Comparison of ENCODE assay signal across 26 cellular contexts in genomic region chr18:44773640-44774155, GRCh38.
DNase-seq lines count a peak whose midpoint lies in the region; ATAC-seq and TF ChIP-seq lines count a peak whose summit lies in the region.
"Had no signal": no experiment of that assay in that cellular context is flagged by ENCODE, and none has a peak within 500 bp of the region (broad histone marks: within the 10 kb centered on the region; RNA-seq: fewer than 3 reads in every experiment).

No MANE protein-coding gene starts in this region.

- no peak for DNase-seq in activated naive CD8-positive, alpha-beta T cell treated with anti-CD3 and anti-CD28 coated beads, Interleukin-2, amount 50 U/mL, for 24 hours
- DNase-seq in activated naive CD8-positive, alpha-beta T cell treated with anti-CD3 and anti-CD28 coated beads for 36 hours: no peak
- DNase-seq in activated T-helper 1 cell treated with anti-CD3 and anti-CD28 coated beads, Interleukin-12 subunit alpha, Interleukin-12 subunit beta, Interleukin-2, Interleukin-4 antibody, amounts not matched to agents 30 ng/mL and 10 ng/mL and 1 ng/mL, durations not matched to agents 14 hours and 24 hours and 36 hours (ENCODE audit: low spot score): no peak
- DNase-seq in stimulated activated naive B cell treated with anti-CD40 and anti-IgM and Interleukin-4, amounts not matched to agents 10 μg/mL and 1 μg/mL and 100 μg/mL, for 72 hours: no peak
- DNase-seq: BE2C; Calu3; DMS79 treated with DMSO at 0.1 percent for 48 hours; Kasumi-1; NCI-H1092 treated with DMSO at 0.1 percent for 48 hours; NCI-H1436; NCI-H187; NCI-H2081 treated with DMSO at 0.1 percent for 48 hours; NCI-H2171; NCI-H345; NCI-H510A treated with DMSO at 0.1 percent for 48 hours; NCI-H774; NK-92 treated with Interleukin-12 subunit alpha and Interleukin-12 subunit beta, amount 100 ng/mL, for 24 hours; Right ventricle myocardium superior; RPMI8226 had no signal

- ATAC-seq in activated naive CD8-positive, alpha-beta T cell treated with anti-CD3 and anti-CD28 coated beads, Interleukin-2, amount 50 U/mL, for 24 hours: peak; percentile 22
- peak; percentile 63 to 69 for ATAC-seq in stimulated activated naive B cell treated with anti-CD40 and anti-IgM and Interleukin-4, amounts not matched to agents 10 μg/mL and 1 μg/mL and 100 μg/mL, for 72 hours (replicated peaks)
- no peak for ATAC-seq in GM19351 (IDR thresholded peaks at IDR 0.05; ENCODE audit: unreplicated experiment)
- ATAC-seq in GM21576 (IDR thresholded peaks at IDR 0.05; ENCODE audit: unreplicated experiment): no peak
- no peak for ATAC-seq in GM18520 (IDR thresholded peaks at IDR 0.05; ENCODE audit: unreplicated experiment)
- ATAC-seq: HepG2, K562 had no signal

- H3K9me3 Mint-ChIP-seq in activated naive CD8-positive, alpha-beta T cell treated with anti-CD3 and anti-CD28 coated beads, Interleukin-2, amount 50 U/mL, for 24 hours: no peaks in the 10 kb centered on the region
- no peaks in the 10 kb centered on the region for H3K9me3 Mint-ChIP-seq in activated naive CD8-positive, alpha-beta T cell treated with anti-CD3 and anti-CD28 coated beads for 36 hours
- H3K9me3 Mint-ChIP-seq in activated T-helper 1 cell treated with anti-CD3 and anti-CD28 coated beads, Interleukin-12 subunit alpha, Interleukin-12 subunit beta, Interleukin-2, Interleukin-4 antibody, amounts not matched to agents 30 ng/mL and 10 ng/mL and 1 ng/mL, durations not matched to agents 14 hours and 24 hours and 36 hours: no peaks in the 10 kb centered on the region
- H3K9me3 Mint-ChIP-seq in nephron: no peaks in the 10 kb centered on the region
- peaks cover 1 to 2% of the 10 kb centered on the region in 2 donors for H3K9me3 Mint-ChIP-seq in stimulated activated naive B cell treated with anti-CD40 and anti-IgM and Interleukin-4, amounts not matched to agents 10 μg/mL and 1 μg/mL and 100 μg/mL, for 72 hours
- H3K9me3 Mint-ChIP-seq: CD14-positive monocyte had no signal

- peaks cover 18% of the 10 kb centered on the region for H3K27me3 Mint-ChIP-seq in activated naive CD8-positive, alpha-beta T cell treated with anti-CD3 and anti-CD28 coated beads, Interleukin-2, amount 50 U/mL, for 24 hours
- H3K27me3 Mint-ChIP-seq in activated naive CD8-positive, alpha-beta T cell treated with anti-CD3 and anti-CD28 coated beads for 36 hours: peaks cover 17% of the 10 kb centered on the region
- peaks cover 11% of the 10 kb centered on the region for H3K27me3 Mint-ChIP-seq in activated T-helper 1 cell treated with anti-CD3 and anti-CD28 coated beads, Interleukin-12 subunit alpha, Interleukin-12 subunit beta, Interleukin-2, Interleukin-4 antibody, amounts not matched to agents 30 ng/mL and 10 ng/mL and 1 ng/mL, durations not matched to agents 14 hours and 24 hours and 36 hours (ENCODE audit: insufficient read depth)
- no peaks in the 10 kb centered on the region for H3K27me3 Mint-ChIP-seq in nephron (ENCODE audit: low read depth)
- H3K27me3 Mint-ChIP-seq in stimulated activated naive B cell treated with anti-CD40 and anti-IgM and Interleukin-4, amounts not matched to agents 10 μg/mL and 1 μg/mL and 100 μg/mL, for 72 hours: no peaks in the 10 kb centered on the region

- peaks cover 30% of the 10 kb centered on the region for H3K4me1 Mint-ChIP-seq in activated naive CD8-positive, alpha-beta T cell treated with anti-CD3 and anti-CD28 coated beads, Interleukin-2, amount 50 U/mL, for 24 hours
- H3K4me1 Mint-ChIP-seq in activated naive CD8-positive, alpha-beta T cell treated with anti-CD3 and anti-CD28 coated beads for 36 hours: peaks cover 4% of the 10 kb centered on the region
- peaks cover 47% of the 10 kb centered on the region for H3K4me1 Mint-ChIP-seq in activated T-helper 1 cell treated with anti-CD3 and anti-CD28 coated beads, Interleukin-12 subunit alpha, Interleukin-12 subunit beta, Interleukin-2, Interleukin-4 antibody, amounts not matched to agents 30 ng/mL and 10 ng/mL and 1 ng/mL, durations not matched to agents 14 hours and 24 hours and 36 hours (ENCODE audit: low read depth)
- peaks cover 74% of the 10 kb centered on the region for H3K4me1 Mint-ChIP-seq in nephron
- peaks cover 70 to 90% of the 10 kb centered on the region in 2 donors for H3K4me1 Mint-ChIP-seq in stimulated activated naive B cell treated with anti-CD40 and anti-IgM and Interleukin-4, amounts not matched to agents 10 μg/mL and 1 μg/mL and 100 μg/mL, for 72 hours

- H3K4me3 Mint-ChIP-seq in activated naive CD8-positive, alpha-beta T cell treated with anti-CD3 and anti-CD28 coated beads, Interleukin-2, amount 50 U/mL, for 24 hours: no peak overlapping the region
- no peak overlapping the region for H3K4me3 Mint-ChIP-seq in activated naive CD8-positive, alpha-beta T cell treated with anti-CD3 and anti-CD28 coated beads for 36 hours
- no peak overlapping the region for H3K4me3 Mint-ChIP-seq in activated T-helper 1 cell treated with anti-CD3 and anti-CD28 coated beads, Interleukin-12 subunit alpha, Interleukin-12 subunit beta, Interleukin-2, Interleukin-4 antibody, amounts not matched to agents 30 ng/mL and 10 ng/mL and 1 ng/mL, durations not matched to agents 14 hours and 24 hours and 36 hours
- H3K4me3 Mint-ChIP-seq in nephron: no peak overlapping the region
- H3K4me3 Mint-ChIP-seq in stimulated activated naive B cell treated with anti-CD40 and anti-IgM and Interleukin-4, amounts not matched to agents 10 μg/mL and 1 μg/mL and 100 μg/mL, for 72 hours: peak overlapping the region; percentile 11 to 36
- H3K4me3 Mint-ChIP-seq: CD14-positive monocyte had no signal

- H3K36me3 Mint-ChIP-seq in activated naive CD8-positive, alpha-beta T cell treated with anti-CD3 and anti-CD28 coated beads, Interleukin-2, amount 50 U/mL, for 24 hours (ENCODE audit: low read depth): peaks cover 1% of the 10 kb centered on the region
- no peaks in the 10 kb centered on the region for H3K36me3 Mint-ChIP-seq in activated naive CD8-positive, alpha-beta T cell treated with anti-CD3 and anti-CD28 coated beads for 36 hours
- peaks cover 30% of the 10 kb centered on the region for H3K36me3 Mint-ChIP-seq in activated T-helper 1 cell treated with anti-CD3 and anti-CD28 coated beads, Interleukin-12 subunit alpha, Interleukin-12 subunit beta, Interleukin-2, Interleukin-4 antibody, amounts not matched to agents 30 ng/mL and 10 ng/mL and 1 ng/mL, durations not matched to agents 14 hours and 24 hours and 36 hours (ENCODE audit: low read depth)
- peaks cover 2% of the 10 kb centered on the region for H3K36me3 Mint-ChIP-seq in nephron (ENCODE audit: low read depth)
- H3K36me3 Mint-ChIP-seq in stimulated activated naive B cell treated with anti-CD40 and anti-IgM and Interleukin-4, amounts not matched to agents 10 μg/mL and 1 μg/mL and 100 μg/mL, for 72 hours: peaks cover 59 to 79% of the 10 kb centered on the region in 2 donors

- no peak for TF ChIP-seq CTCF in nephron (IDR thresholded peaks at IDR 0.05; ENCODE audit: unreplicated experiment in 3 of 3)

- no peak overlapping the region for H3K27ac Mint-ChIP-seq in activated naive CD8-positive, alpha-beta T cell treated with anti-CD3 and anti-CD28 coated beads, Interleukin-2, amount 50 U/mL, for 24 hours
- no peak overlapping the region for H3K27ac Mint-ChIP-seq in activated naive CD8-positive, alpha-beta T cell treated with anti-CD3 and anti-CD28 coated beads for 36 hours
- H3K27ac Mint-ChIP-seq in activated T-helper 1 cell treated with anti-CD3 and anti-CD28 coated beads, Interleukin-12 subunit alpha, Interleukin-12 subunit beta, Interleukin-2, Interleukin-4 antibody, amounts not matched to agents 30 ng/mL and 10 ng/mL and 1 ng/mL, durations not matched to agents 14 hours and 24 hours and 36 hours: peak overlapping the region; percentile 26
- H3K27ac Mint-ChIP-seq in nephron: peak overlapping the region; percentile 16 to 52 (median 36)
- H3K27ac Mint-ChIP-seq in stimulated activated naive B cell treated with anti-CD40 and anti-IgM and Interleukin-4, amounts not matched to agents 10 μg/mL and 1 μg/mL and 100 μg/mL, for 72 hours: peak overlapping the region; percentile 73

- intact Hi-C loops in activated T-helper 1 cell treated with anti-CD3 and anti-CD28 coated beads, Interleukin-12 subunit alpha, Interleukin-12 subunit beta, Interleukin-2, Interleukin-4 antibody, amounts not matched to agents 30 ng/mL and 10 ng/mL and 1 ng/mL, durations not matched to agents 14 hours and 24 hours and 36 hours (cut with micrococcal nuclease): loop anchor here (2.0 kb wide), 1 partner anchor 25 kb away; no protein-coding TSS in a partner anchor

Comparison
In these comparisons a context has a peak if more than half of its experiments do, and no peak if none do; other contexts are left out.
1. ATAC-seq: peak in activated naive CD8-positive, alpha-beta T cell treated with anti-CD3 and anti-CD28 coated beads, Interleukin-2, amount 50 U/mL, for 24 hours (single experiment) and stimulated activated naive B cell treated with anti-CD40 and anti-IgM and Interleukin-4, amounts not matched to agents 10 μg/mL and 1 μg/mL and 100 μg/mL, for 72 hours (2 of 2); none in GM19351 (single experiment), GM21576 (single experiment) and GM18520 (single experiment).
2. H3K27ac Mint-ChIP-seq: peak in activated T-helper 1 cell treated with anti-CD3 and anti-CD28 coated beads, Interleukin-12 subunit alpha, Interleukin-12 subunit beta, Interleukin-2, Interleukin-4 antibody, amounts not matched to agents 30 ng/mL and 10 ng/mL and 1 ng/mL, durations not matched to agents 14 hours and 24 hours and 36 hours (single experiment), nephron (3 of 3) and stimulated activated naive B cell treated with anti-CD40 and anti-IgM and Interleukin-4, amounts not matched to agents 10 μg/mL and 1 μg/mL and 100 μg/mL, for 72 hours (single experiment); none in activated naive CD8-positive, alpha-beta T cell treated with anti-CD3 and anti-CD28 coated beads, Interleukin-2, amount 50 U/mL, for 24 hours (single experiment) and activated naive CD8-positive, alpha-beta T cell treated with anti-CD3 and anti-CD28 coated beads for 36 hours (single experiment).
3. H3K4me3 Mint-ChIP-seq: peak in stimulated activated naive B cell treated with anti-CD40 and anti-IgM and Interleukin-4, amounts not matched to agents 10 μg/mL and 1 μg/mL and 100 μg/mL, for 72 hours (2 of 2); none in activated naive CD8-positive, alpha-beta T cell treated with anti-CD3 and anti-CD28 coated beads, Interleukin-2, amount 50 U/mL, for 24 hours (single experiment), activated naive CD8-positive, alpha-beta T cell treated with anti-CD3 and anti-CD28 coated beads for 36 hours (single experiment), activated T-helper 1 cell treated with anti-CD3 and anti-CD28 coated beads, Interleukin-12 subunit alpha, Interleukin-12 subunit beta, Interleukin-2, Interleukin-4 antibody, amounts not matched to agents 30 ng/mL and 10 ng/mL and 1 ng/mL, durations not matched to agents 14 hours and 24 hours and 36 hours (single experiment) and nephron (0 of 3).